Comparison of ENCODE assay signal across 1 cellular context in genomic region chr5:132887326-132887725, GRCh38.
TF ChIP-seq lines count a peak whose summit lies in the region.

No MANE protein-coding gene starts in this region.

TF ChIP-seq in WTC11, 78 proteins besides CTCF, POLR2A, EP300 and RAD21 (continued from another document):
- no peak for TF ChIP-seq ZNF532 (CRISPR knock-in tag; IDR thresholded peaks at IDR 0.05; ENCODE audit: borderline replicate concordance)
- no peak for TF ChIP-seq MYBL2 (CRISPR knock-in tag; IDR thresholded peaks at IDR 0.05)
- TF ChIP-seq NFYB (CRISPR knock-in tag; conservative IDR thresholded peaks at IDR 0.05; ENCODE audit: low read depth) = no peak
- no peak for TF ChIP-seq ZNF263 (CRISPR knock-in tag; IDR thresholded peaks at IDR 0.05; ENCODE audit: low read depth)
- no peak for TF ChIP-seq ERG (CRISPR knock-in tag; IDR thresholded peaks at IDR 0.05)
- TF ChIP-seq ZBTB21 (CRISPR knock-in tag; IDR thresholded peaks at IDR 0.05; ENCODE audit: borderline replicate concordance) = no peak
- no peak for TF ChIP-seq NR2C2 (CRISPR knock-in tag; IDR thresholded peaks at IDR 0.05)
- TF ChIP-seq HMGA2 (CRISPR knock-in tag; IDR thresholded peaks at IDR 0.05) = no peak
